Comparison of ENCODE assay signal across 9 cellular contexts in genomic region chr6:89997456-89998445, GRCh38.
DNase-seq lines count a peak whose midpoint lies in the region; ATAC-seq, FAIRE-seq and TF ChIP-seq lines count a peak whose summit lies in the region.
"Had no signal": no experiment of that assay in that cellular context is flagged by ENCODE, and none has a peak within 500 bp of the region (broad histone marks: within the 10 kb centered on the region; RNA-seq: fewer than 3 reads in every experiment).

No MANE protein-coding gene starts in this region.

- WGBS in esophagus muscularis mucosa: 41% methylated on average over 6 of the region's 6 CpGs
- 83 to 92% (median 90%) methylated on average over 6 of the region's 6 CpGs for WGBS in small intestine, 3 donors
- WGBS in ovary, 3 donors: 47 to 66% (median 54%) methylated on average over 6 of the region's 6 CpGs

- peaks cover 13% of the 10 kb centered on the region for H3K9me3 Mint-ChIP-seq in activated CD4-positive, alpha-beta T cell treated with anti-CD3 and anti-CD28 coated beads, Interleukin-2, amount 10 ng/mL, durations not matched to agents 24 days and 14 days

- TF ChIP-seq POLR2A in esophagus muscularis mucosa (IDR thresholded peaks at IDR 0.05; ENCODE audit: low read depth) (no peak), ovary (IDR thresholded peaks at IDR 0.05) (no peak)

- H3K4me3 Mint-ChIP-seq in activated CD4-positive, alpha-beta T cell treated with anti-CD3 and anti-CD28 coated beads, Interleukin-2, amount 10 ng/mL, durations not matched to agents 24 days and 14 days: no peak overlapping the region

- TF ChIP-seq CTCF in esophagus muscularis mucosa (IDR thresholded peaks at IDR 0.05) (no peak), ovary (IDR thresholded peaks at IDR 0.05) (no peak)

- peaks cover 28% of the 10 kb centered on the region for H3K4me1 Mint-ChIP-seq in activated CD4-positive, alpha-beta T cell treated with anti-CD3 and anti-CD28 coated beads, Interleukin-2, amount 10 ng/mL, durations not matched to agents 24 days and 14 days

- H3K4me1 ChIP-seq in esophagus muscularis mucosa (peaks cover 23 to 48% (median 43%) of the 10 kb centered on the region in 4 donors), small intestine (ENCODE audit: control insufficient read depth in 2 of 2, insufficient read depth in 1 of 2, low read depth in 1 of 2, low read length in 1 of 2) (no peaks in the 10 kb centered on the region), ovary (ENCODE audit: insufficient read depth) (peaks cover 2% of the 10 kb centered on the region)

- FAIRE-seq in small intestine (lab: Jason Lieb, UNC): no peak

- ATAC-seq in GM19467 (IDR thresholded peaks at IDR 0.05; ENCODE audit: unreplicated experiment): no peak
- ATAC-seq in GM18868 (IDR thresholded peaks at IDR 0.05; ENCODE audit: unreplicated experiment): no peak

- peak overlapping the region; percentile 21 for H3K27ac Mint-ChIP-seq in activated CD4-positive, alpha-beta T cell treated with anti-CD3 and anti-CD28 coated beads, Interleukin-2, amount 10 ng/mL, durations not matched to agents 24 days and 14 days

- H3K9me3 ChIP-seq in esophagus muscularis mucosa (no peaks in the 10 kb centered on the region), small intestine (ENCODE audit: control insufficient read depth, low read depth) (no peaks in the 10 kb centered on the region), ovary (no peaks in the 10 kb centered on the region)

- H3K4me3 ChIP-seq in esophagus muscularis mucosa: no peak overlapping the region
- no peak overlapping the region for H3K4me3 ChIP-seq in small intestine (ENCODE audit: low read depth in 1 of 2, low read length in 2 of 2)
- H3K4me3 ChIP-seq in ovary: no peak overlapping the region

- TF ChIP-seq EP300 in esophagus muscularis mucosa (IDR thresholded peaks at IDR 0.05) (no peak), ovary (IDR thresholded peaks at IDR 0.05) (no peak)

- H3K27me3 ChIP-seq in esophagus muscularis mucosa: no peaks in the 10 kb centered on the region
- no peaks in the 10 kb centered on the region for H3K27me3 ChIP-seq in small intestine (ENCODE audit: control insufficient read depth in 2 of 2, insufficient read depth in 2 of 2, low read length in 2 of 2)
- no peaks in the 10 kb centered on the region for H3K27me3 ChIP-seq in ovary

- no peaks in the 10 kb centered on the region for H3K27me3 Mint-ChIP-seq in activated CD4-positive, alpha-beta T cell treated with anti-CD3 and anti-CD28 coated beads, Interleukin-2, amount 10 ng/mL, durations not matched to agents 24 days and 14 days

- H3K36me3 ChIP-seq in esophagus muscularis mucosa: no peaks in the 10 kb centered on the region
- no peaks in the 10 kb centered on the region for H3K36me3 ChIP-seq in small intestine (ENCODE audit: control insufficient read depth in 2 of 2, insufficient read depth in 2 of 2, low read length in 2 of 2)
- no peaks in the 10 kb centered on the region for H3K36me3 ChIP-seq in ovary

- H3K27ac ChIP-seq in esophagus muscularis mucosa (replicated peaks in 1 of 4) (peak overlapping the region in 3 of 4 donors; percentile 43 to 68 (median 54)), small intestine (ENCODE audit: low read depth in 1 of 2, low read length in 1 of 2) (no peak overlapping the region), ovary (no peak overlapping the region)

- intact Hi-C loops in activated CD4-positive, alpha-beta T cell treated with anti-CD3 and anti-CD28 coated beads, Interleukin-2, amount 10 ng/mL, durations not matched to agents 24 days and 14 days (cut with micrococcal nuclease): no loop called here
- intact Hi-C loops in esophagus muscularis mucosa (cut with DNase I): no loop called here
- intact Hi-C loops in ovary (cut with DNase I): no loop called here

- peaks cover 47% of the 10 kb centered on the region for H3K36me3 Mint-ChIP-seq in activated CD4-positive, alpha-beta T cell treated with anti-CD3 and anti-CD28 coated beads, Interleukin-2, amount 10 ng/mL, durations not matched to agents 24 days and 14 days (ENCODE audit: low read depth)

- DNase-seq in activated CD4-positive, alpha-beta T cell treated with anti-CD3 and anti-CD28 coated beads, Interleukin-2, amount 10 ng/mL, durations not matched to agents 24 days and 14 days: no peak
- no peak for DNase-seq in activated CD4-positive, alpha-beta T cell treated with anti-CD3 and anti-CD28 coated beads for 48 hours
- DNase-seq in RPMI7951 (ENCODE audit: low read depth): peak; percentile 88
- peak; percentile 70 for DNase-seq in esophagus muscularis mucosa (ENCODE audit: extremely low spot score)
- DNase-seq in small intestine: peak; percentile 15
- no peak for DNase-seq in ovary
- DNase-seq: central memory CD4-positive, alpha-beta T cell had no signal

Comparison
In these comparisons a context has a peak if more than half of its experiments do, and no peak if none do; other contexts are left out.
1. DNase-seq: peak in RPMI7951 (single experiment), esophagus muscularis mucosa (single experiment) and small intestine (single experiment); none in activated CD4-positive, alpha-beta T cell treated with anti-CD3 and anti-CD28 coated beads, Interleukin-2, amount 10 ng/mL, durations not matched to agents 24 days and 14 days (single experiment), activated CD4-positive, alpha-beta T cell treated with anti-CD3 and anti-CD28 coated beads for 48 hours (single experiment) and ovary (0 of 5).
2. H3K27ac ChIP-seq: peak in esophagus muscularis mucosa (3 of 4); none in small intestine (0 of 2) and ovary (0 of 2).